Comparison of ENCODE assay signal across 24 cellular contexts in the genomic region with DNA sequence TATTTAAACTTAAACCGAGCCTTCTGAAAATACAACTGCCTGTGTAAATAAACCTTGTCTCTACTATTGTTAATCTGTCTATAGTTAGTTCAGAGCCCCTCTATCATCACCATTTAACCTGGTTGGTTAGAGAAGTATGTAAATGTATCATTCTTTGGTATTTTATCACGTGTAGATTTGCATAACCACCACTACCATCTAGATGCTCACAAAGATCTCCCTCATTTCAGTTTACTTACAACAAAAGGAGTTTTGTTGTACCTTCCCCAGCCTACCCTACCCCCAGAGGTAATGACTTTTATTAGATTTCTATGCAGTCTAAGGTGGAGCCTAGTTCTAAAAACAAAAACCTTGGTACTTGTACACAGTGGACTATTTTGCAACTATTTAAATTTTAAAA.
"Had no signal": no experiment of that assay in that cellular context is flagged by ENCODE, and none has a peak within 500 bp of the region (broad histone marks: within the 10 kb centered on the region; RNA-seq: fewer than 3 reads in every experiment).

No MANE protein-coding gene starts in this region.

- DNase-seq: dermis blood vessel endothelial cell; dorsolateral prefrontal cortex; effector CD4-positive, alpha-beta T cell; effector memory CD8-positive, alpha-beta T cell; endodermal cell; erythroblast; esophagus squamous epithelium; foreskin fibroblast; foreskin melanocyte; gastrocnemius medialis; glutamatergic neuron; head of caudate nucleus; heart right ventricle; hippocampal formation; left cardiac atrium; left lung; left ventricle myocardium superior; lower lobe of right lung; mesenchymal stem cell; mucosa of descending colon; naive B cell; naive thymus-derived CD8-positive, alpha-beta T cell had no signal

- H3K27ac Mint-ChIP-seq: effector memory CD8-positive, alpha-beta T cell; endodermal cell; mesothelial cell of epicardium; naive B cell had no signal

- H3K9me3 Mint-ChIP-seq: effector memory CD8-positive, alpha-beta T cell; endodermal cell; mesothelial cell of epicardium; naive thymus-derived CD8-positive, alpha-beta T cell had no signal

- ATAC-seq: effector memory CD8-positive, alpha-beta T cell; esophagus mucosa; gastrocnemius medialis; heart right ventricle; left cardiac atrium; left lung; left ventricle myocardium superior; lower lobe of right lung; mucosa of descending colon; naive thymus-derived CD8-positive, alpha-beta T cell had no signal

- H3K4me1 Mint-ChIP-seq: mesothelial cell of epicardium had no signal

- H3K27me3 Mint-ChIP-seq: effector memory CD8-positive, alpha-beta T cell; naive B cell; naive thymus-derived CD8-positive, alpha-beta T cell had no signal

- H3K36me3 Mint-ChIP-seq: mesothelial cell of epicardium had no signal

- H3K4me3 Mint-ChIP-seq: effector memory CD8-positive, alpha-beta T cell; endodermal cell; mesothelial cell of epicardium; naive B cell; naive thymus-derived CD8-positive, alpha-beta T cell had no signal
